Comparison of ENCODE assay signal across 17 cellular contexts in genomic region chr21:39518845-39519205, GRCh38.
DNase-seq lines count a peak whose midpoint lies in the region; ATAC-seq and TF ChIP-seq lines count a peak whose summit lies in the region.
"Had no signal": no experiment of that assay in that cellular context is flagged by ENCODE, and none has a peak within 500 bp of the region (broad histone marks: within the 10 kb centered on the region; RNA-seq: fewer than 3 reads in every experiment).

No MANE protein-coding gene starts in this region.

- H3K36me3 ChIP-seq in gastrocnemius medialis, result peaks cover 0 to 4% of the 10 kb centered on the region in 2 donors
- H3K36me3 ChIP-seq: ascending aorta; BLaER1 treated with 17β-estradiol and CSF1 and Interleukin-3, amounts not matched to agents 10 nM and 100 nM; gastroesophageal sphincter; ovary; vagina had no signal

- H3K9me3 ChIP-seq in gastrocnemius medialis (no peaks in the 10 kb centered on the region), right cardiac atrium (ENCODE audit: control insufficient read depth, low read length) (no peaks in the 10 kb centered on the region)
- H3K9me3 ChIP-seq: ascending aorta; BLaER1 treated with 17β-estradiol and CSF1 and Interleukin-3, amounts not matched to agents 10 nM and 100 nM; gastroesophageal sphincter; ovary; vagina had no signal

- ATAC-seq in gastrocnemius medialis, result no peak
- no peak for ATAC-seq in right cardiac atrium
- ATAC-seq in GM19463 (IDR thresholded peaks at IDR 0.05; ENCODE audit: unreplicated experiment), result no peak

- TF ChIP-seq POLR2A in gastrocnemius medialis (IDR thresholded peaks at IDR 0.05), result no peak

- intact Hi-C loops in gastrocnemius medialis (cut with DNase I; ENCODE audit: low total_unique reads) (loop anchor here (1.0 kb wide), 1 partner anchor 196 kb away; no protein-coding TSS in a partner anchor), right cardiac atrium (cut with DNase I) (loop anchor here in 2 of 4 donors (2.0 kb wide), 2 partner anchors 196 to 198 kb away; no protein-coding TSS in a partner anchor)

- TF ChIP-seq CTCF in VCaP (conservative IDR thresholded peaks at IDR 0.05), result no peak
- TF ChIP-seq CTCF in fibroblast of mammary gland (conservative IDR thresholded peaks at IDR 0.05; ENCODE audit: control insufficient read depth, insufficient read depth, low read depth, low read length), result no peak
- no peak for TF ChIP-seq CTCF in gastrocnemius medialis (IDR thresholded peaks at IDR 0.05 in 4 of 5, conservative IDR thresholded peaks at IDR 0.05 in 1 of 5)

- peak overlapping the region; percentile 44 for H3K27ac ChIP-seq in VCaP
- H3K27ac ChIP-seq in gastrocnemius medialis, result peak overlapping the region; percentile 54 to 85 (median 66)
- H3K27ac ChIP-seq in right cardiac atrium (ENCODE audit: low read length), result no peak overlapping the region
- H3K27ac ChIP-seq: ascending aorta; BLaER1 treated with 17β-estradiol and CSF1 and Interleukin-3, amounts not matched to agents 10 nM and 100 nM; coronary artery; gastroesophageal sphincter; hepatocyte; ovary; vagina had no signal

- H3K27me3 ChIP-seq in gastrocnemius medialis, result no peaks in the 10 kb centered on the region
- H3K27me3 ChIP-seq in right cardiac atrium (ENCODE audit: control insufficient read depth, insufficient read depth), result no peaks in the 10 kb centered on the region
- H3K27me3 ChIP-seq: ascending aorta; BLaER1 treated with 17β-estradiol and CSF1 and Interleukin-3, amounts not matched to agents 10 nM and 100 nM; gastroesophageal sphincter; hepatocyte; ovary; vagina had no signal

- no peak overlapping the region for H3K4me3 ChIP-seq in fibroblast of mammary gland (ENCODE audit: control insufficient read depth, low read depth, low read length)
- no peak overlapping the region for H3K4me3 ChIP-seq in gastrocnemius medialis
- H3K4me3 ChIP-seq in right cardiac atrium (ENCODE audit: low read length), result no peak overlapping the region
- H3K4me3 ChIP-seq: ascending aorta; BLaER1 treated with 17β-estradiol and CSF1 and Interleukin-3, amounts not matched to agents 10 nM and 100 nM; coronary artery; gastroesophageal sphincter; hepatocyte; lung; ovary; vagina had no signal

- DNase-seq in GM04504 (ENCODE audit: low read depth) (peak; percentile 1), fibroblast of mammary gland (ENCODE audit: low read depth) (peak; percentile 12), gastrocnemius medialis (no peak), right cardiac atrium (no peak)
- DNase-seq in stimulated activated CD4-positive, alpha-beta T cell treated with anti-CD3 and anti-CD28 coated beads, Interleukin-12 subunit alpha, Interleukin-12 subunit beta, amount 100 ng/mL, for 4 hours, result no peak
- DNase-seq: activated CD4-positive, CD25-positive, alpha-beta regulatory T cell; activated effector memory CD4-positive, alpha-beta T cell treated with Interleukin-2 at 50 U/mL for 16 hours; ovary had no signal

- WGBS in right cardiac atrium, result 58% methylated on average over 5 of the region's 5 CpGs

- peaks cover 16 to 33% of the 10 kb centered on the region in 2 donors for H3K4me1 ChIP-seq in gastrocnemius medialis
- H3K4me1 ChIP-seq in right cardiac atrium (ENCODE audit: control insufficient read depth, insufficient read depth, low read length), result no peaks in the 10 kb centered on the region
- H3K4me1 ChIP-seq: ascending aorta; BLaER1 treated with 17β-estradiol and CSF1 and Interleukin-3, amounts not matched to agents 10 nM and 100 nM; vagina had no signal

- in situ Hi-C loops in gastrocnemius medialis (cut with MboI; ENCODE audit: low sequenced_read_pairs in 4 of 4), result loop anchor here in 3 of 4 donors (5.0 kb wide), 1 partner anchor 198 kb away; no protein-coding TSS in a partner anchor

Comparison
In these comparisons a context has a peak if more than half of its experiments do, and no peak if none do; other contexts are left out.
1. DNase-seq: peak in GM04504 (single experiment) and fibroblast of mammary gland (single experiment); none in gastrocnemius medialis (0 of 2), stimulated activated CD4-positive, alpha-beta T cell treated with anti-CD3 and anti-CD28 coated beads, Interleukin-12 subunit alpha, Interleukin-12 subunit beta, amount 100 ng/mL, for 4 hours (single experiment) and right cardiac atrium (0 of 3).